In the genomic region with DNA sequence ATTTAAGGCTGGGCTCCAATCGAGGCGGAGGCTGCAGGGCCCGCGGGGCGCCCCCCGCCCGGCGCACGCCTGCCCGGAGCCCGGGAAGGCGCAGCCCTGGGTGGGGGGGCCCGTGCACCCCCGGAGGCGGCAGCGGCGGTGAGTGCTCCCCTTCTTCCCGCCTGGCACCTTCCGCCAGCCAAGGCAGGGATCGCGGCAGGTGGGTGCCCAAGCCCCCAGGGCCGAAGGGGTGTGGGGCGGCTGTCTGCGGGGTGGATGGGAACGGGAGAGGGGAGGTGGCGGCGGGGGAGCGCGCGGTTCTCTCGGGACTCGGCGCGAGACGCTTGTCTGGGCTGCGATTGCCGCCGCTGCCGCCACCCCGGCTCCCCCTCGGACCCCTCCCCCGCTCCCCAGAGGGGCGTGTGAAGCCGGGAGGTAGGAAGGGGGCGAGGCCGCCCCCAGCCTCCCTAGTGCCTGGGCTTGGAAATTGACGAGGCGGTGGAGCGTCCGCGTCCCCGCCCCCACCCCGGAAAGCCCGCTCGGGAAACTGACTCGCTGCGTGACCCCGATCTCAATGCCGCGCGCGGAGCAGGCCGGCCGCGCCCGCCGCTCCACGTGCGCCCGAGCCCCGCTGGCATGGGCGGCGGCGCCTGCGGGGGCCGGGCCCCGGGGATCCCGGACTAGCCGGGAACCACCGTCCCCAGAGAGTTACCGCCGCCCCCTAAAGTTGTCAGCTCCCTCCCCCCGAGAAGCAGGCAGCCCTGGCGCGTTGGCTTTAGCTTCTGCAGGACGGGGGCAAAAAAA, we compare ENCODE assay signal across 8 cellular contexts.
DNase-seq lines count a peak whose midpoint lies in the region; ATAC-seq and TF ChIP-seq lines count a peak whose summit lies in the region.

No MANE protein-coding gene starts in this region.

- 2% methylated on average over 33 of the region's 86 CpGs for WGBS in smooth muscle cell (ENCODE audit: low lambda C conversion rate)

- H3K4me1 ChIP-seq in adipocyte (ENCODE audit: control insufficient read depth, insufficient read depth, low read length) = peaks cover 29% of the 10 kb centered on the region
- peaks cover 27% of the 10 kb centered on the region for H3K4me1 ChIP-seq in iPS-15b (ENCODE audit: control insufficient read depth, insufficient read depth, low read length)
- H3K4me1 ChIP-seq in smooth muscle cell (ENCODE audit: low read depth) = peaks cover 38% of the 10 kb centered on the region

- H2AFZ ChIP-seq in smooth muscle cell (ENCODE audit: low read depth) = peak overlapping the region; percentile 72

- H3F3A ChIP-seq in smooth muscle cell (ENCODE audit: low read depth) = peaks cover 4% of the 10 kb centered on the region

- H3K4me2 ChIP-seq in smooth muscle cell = peak overlapping the region; percentile 99

- no peak for TF ChIP-seq CTCF in smooth muscle cell (IDR thresholded peaks at IDR 0.05; ENCODE audit: borderline replicate concordance, insufficient read depth, poor library complexity, severe bottlenecking)

- H3K27ac ChIP-seq in smooth muscle cell (ENCODE audit: low read depth) = peak overlapping the region; percentile 65

- H3K9ac ChIP-seq in adipocyte (ENCODE audit: low read length) (peak overlapping the region; percentile 96), iPS-15b (ENCODE audit: low read depth, low read length) (peak overlapping the region; percentile 24), smooth muscle cell (ENCODE audit: low read depth) (peak overlapping the region; percentile 75)

- H3K4me3 ChIP-seq in Jurkat, Clone E6-1 (ENCODE audit: low read length) = peak overlapping the region; percentile 59
- H3K4me3 ChIP-seq in adipocyte (ENCODE audit: low read length) (peak overlapping the region; percentile 97), iPS-15b (ENCODE audit: low read depth, low read length) (peak overlapping the region; percentile 89), smooth muscle cell (peak overlapping the region; percentile 95)

- H3K9me3 ChIP-seq in adipocyte (ENCODE audit: control insufficient read depth, low read length) (no peaks in the 10 kb centered on the region), iPS-15b (ENCODE audit: control insufficient read depth, insufficient read depth, low read length) (no peaks in the 10 kb centered on the region), smooth muscle cell (replicated peaks; ENCODE audit: low read depth) (no peaks in the 10 kb centered on the region)

- H3K36me3 ChIP-seq in adipocyte (ENCODE audit: control insufficient read depth, insufficient read depth, low read length, severe bottlenecking) (no peaks in the 10 kb centered on the region), iPS-15b (ENCODE audit: control insufficient read depth, insufficient read depth, low read length) (no peaks in the 10 kb centered on the region), smooth muscle cell (ENCODE audit: low read depth) (no peaks in the 10 kb centered on the region)

- DNase-seq in GM03348 (ENCODE audit: low spot score) (peak; percentile 64), adipocyte (ENCODE audit: low read depth) (peak; percentile 64), smooth muscle cell (lab: John Stamatoyannopoulos, UW; ENCODE audit: unreplicated experiment) (no peak), dedifferentiated amniotic fluid mesenchymal stem cell (ENCODE audit: extremely low spot score) (no peak), middle frontal gyrus (ENCODE audit: extremely low spot score, low spot score) (no peak)
- DNase-seq in Jurkat, Clone E6-1 (ENCODE audit: low read depth, low spot score) = no peak

- H3K27me3 ChIP-seq in adipocyte (replicated peaks; ENCODE audit: control insufficient read depth, insufficient read depth, low read length) = no peaks in the 10 kb centered on the region
- no peaks in the 10 kb centered on the region for H3K27me3 ChIP-seq in iPS-15b (ENCODE audit: control insufficient read depth, insufficient read depth, low read length)
- no peaks in the 10 kb centered on the region for H3K27me3 ChIP-seq in smooth muscle cell (ENCODE audit: low read depth)

- peaks cover 43% of the 10 kb centered on the region for H4K20me1 ChIP-seq in smooth muscle cell (ENCODE audit: low read depth)

- ATAC-seq in GM21528 (IDR thresholded peaks at IDR 0.05; ENCODE audit: low FRiP score, unreplicated experiment) = peak; percentile 37

- peaks cover 55% of the 10 kb centered on the region for H3K79me2 ChIP-seq in smooth muscle cell (ENCODE audit: low read depth)

Comparison
In these comparisons a context has a peak if more than half of its experiments do, and no peak if none do; other contexts are left out.
1. DNase-seq: peak in GM03348 (single experiment) and adipocyte (single experiment); none in Jurkat, Clone E6-1 (single experiment), smooth muscle cell (single experiment), dedifferentiated amniotic fluid mesenchymal stem cell (single experiment) and middle frontal gyrus (single experiment).
2. H3K9ac ChIP-seq: peak in every context shown above with its lines; median percentile 96 in adipocyte; 75 in smooth muscle cell; 24 in iPS-15b.
3. Peak in every context shown above with its lines, with median percentiles within 50 percentile points of each other: H3K4me3 ChIP-seq.